ENCODE assay signal across 27 cellular contexts in the genomic region with DNA sequence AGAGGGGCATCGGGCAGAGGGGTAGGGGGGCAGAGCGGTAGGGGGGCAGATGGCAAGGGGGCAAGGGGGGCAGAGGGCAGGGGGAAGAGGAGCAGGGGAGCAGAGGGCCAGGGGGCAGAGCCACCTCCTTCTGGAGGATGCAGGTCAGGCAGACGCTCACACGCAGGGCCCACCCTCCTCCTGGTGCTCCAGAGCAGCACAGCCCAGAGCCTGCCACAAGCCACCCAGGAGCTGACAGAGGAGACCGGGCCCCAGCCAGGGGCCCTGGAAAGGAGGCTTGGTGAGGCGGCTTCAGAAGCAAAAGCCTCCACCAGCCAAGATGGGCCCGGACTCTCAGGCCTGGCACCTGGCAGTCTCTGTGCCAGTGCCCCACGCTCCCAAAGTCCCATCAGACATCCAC.
"Had no signal": no experiment of that assay in that cellular context is flagged by ENCODE, and none has a peak within 500 bp of the region (broad histone marks: within the 10 kb centered on the region; RNA-seq: fewer than 3 reads in every experiment).

No MANE protein-coding gene starts in this region.

- H3K4me1 Mint-ChIP-seq: nephron had no signal

- H3K9me3 Mint-ChIP-seq: naive thymus-derived CD4-positive, alpha-beta T cell; natural killer cell; nephron; stimulated activated effector memory CD8-positive, alpha-beta T cell treated with anti-CD3 and anti-CD28 coated beads, Interleukin-12 subunit alpha, Interleukin-12 subunit beta, amount 100 ng/mL, for 72 hours; stimulated activated naive B cell treated with anti-CD40 and anti-IgM and Interleukin-4, amounts not matched to agents 10 μg/mL and 1 μg/mL and 100 μg/mL, for 72 hours; stimulated activated naive CD8-positive, alpha-beta T cell treated with anti-CD3 and anti-CD28 coated beads, Interleukin-15, Interleukin-2, amounts not matched to agents 100 ng/mL and 50 ng/mL, for 24 hours had no signal

- H3K36me3 ChIP-seq: ovary had no signal

- H3K9me3 ChIP-seq: ovary, psoas muscle, right lobe of liver, sigmoid colon, stomach, thoracic aorta, thyroid gland, tibial nerve, upper lobe of left lung, vagina had no signal

- H3K27ac ChIP-seq: ovary, parathyroid adenoma, psoas muscle, right lobe of liver, sigmoid colon, stomach, thoracic aorta, thyroid gland, tibial nerve, upper lobe of left lung, vagina had no signal

- H3K4me1 ChIP-seq: parathyroid adenoma, right lobe of liver, sigmoid colon, stomach, vagina had no signal

- ATAC-seq: naive thymus-derived CD4-positive, alpha-beta T cell; natural killer cell; psoas muscle; right cardiac atrium; right lobe of liver; stimulated activated effector memory CD8-positive, alpha-beta T cell treated with anti-CD3 and anti-CD28 coated beads, Interleukin-12 subunit alpha, Interleukin-12 subunit beta, amount 100 ng/mL, for 72 hours; stimulated activated naive B cell treated with anti-CD40 and anti-IgM and Interleukin-4, amounts not matched to agents 10 μg/mL and 1 μg/mL and 100 μg/mL, for 72 hours had no signal

- H3K27ac Mint-ChIP-seq: naive thymus-derived CD4-positive, alpha-beta T cell; natural killer cell; nephron; progenitor cell of endocrine pancreas; stimulated activated effector memory CD8-positive, alpha-beta T cell treated with anti-CD3 and anti-CD28 coated beads, Interleukin-12 subunit alpha, Interleukin-12 subunit beta, amount 100 ng/mL, for 72 hours; stimulated activated naive B cell treated with anti-CD40 and anti-IgM and Interleukin-4, amounts not matched to agents 10 μg/mL and 1 μg/mL and 100 μg/mL, for 72 hours; stimulated activated naive CD8-positive, alpha-beta T cell treated with anti-CD3 and anti-CD28 coated beads, Interleukin-15, Interleukin-2, amounts not matched to agents 100 ng/mL and 50 ng/mL, for 24 hours had no signal

- H3K36me3 Mint-ChIP-seq: natural killer cell had no signal

- H3K9ac ChIP-seq: parathyroid adenoma had no signal

- H3K27me3 ChIP-seq: ovary, right lobe of liver, sigmoid colon, stomach, thyroid gland, tibial nerve, upper lobe of left lung, vagina had no signal

- H3K4me3 Mint-ChIP-seq: naive thymus-derived CD4-positive, alpha-beta T cell; natural killer cell; nephron; stimulated activated effector memory CD8-positive, alpha-beta T cell treated with anti-CD3 and anti-CD28 coated beads, Interleukin-12 subunit alpha, Interleukin-12 subunit beta, amount 100 ng/mL, for 72 hours; stimulated activated naive B cell treated with anti-CD40 and anti-IgM and Interleukin-4, amounts not matched to agents 10 μg/mL and 1 μg/mL and 100 μg/mL, for 72 hours; stimulated activated naive CD8-positive, alpha-beta T cell treated with anti-CD3 and anti-CD28 coated beads, Interleukin-15, Interleukin-2, amounts not matched to agents 100 ng/mL and 50 ng/mL, for 24 hours had no signal

- H3K4me3 ChIP-seq: ovary, psoas muscle, right lobe of liver, sigmoid colon, stomach, thoracic aorta, thyroid gland, tibial nerve, upper lobe of left lung, vagina had no signal

- H3K27me3 Mint-ChIP-seq: naive thymus-derived CD4-positive, alpha-beta T cell; progenitor cell of endocrine pancreas; stimulated activated naive B cell treated with anti-CD40 and anti-IgM and Interleukin-4, amounts not matched to agents 10 μg/mL and 1 μg/mL and 100 μg/mL, for 72 hours; stimulated activated naive CD8-positive, alpha-beta T cell treated with anti-CD3 and anti-CD28 coated beads, Interleukin-15, Interleukin-2, amounts not matched to agents 100 ng/mL and 50 ng/mL, for 24 hours had no signal

- DNase-seq: naive thymus-derived CD4-positive, alpha-beta T cell; natural killer cell; occipital lobe; ovary; right lobe of liver; sigmoid colon; small intestine; stimulated activated CD4-positive, alpha-beta T cell treated with anti-CD3 and anti-CD28 coated beads, Interleukin-15, amount 100 ng/mL, for 24 hours; stimulated activated CD4-positive, alpha-beta T cell treated with anti-CD3 and anti-CD28 coated beads, Interleukin-2, amount 100 ng/mL, for 24 hours; stimulated activated CD4-positive, alpha-beta T cell treated with anti-CD3 and anti-CD28 coated beads, Interleukin-2, amount 100 ng/mL, for 48 hours; stimulated activated CD4-positive, alpha-beta T cell treated with anti-CD3 and anti-CD28 coated beads, Interleukin-4, amount 100 ng/mL, for 24 hours; stimulated activated naive B cell treated with anti-CD40 and anti-IgM and Interleukin-4, amounts not matched to agents 10 μg/mL and 1 μg/mL and 100 μg/mL, for 72 hours; stimulated activated naive CD4-positive, alpha-beta T cell treated with Interleukin-2 at 50 U/mL for 16 hours; stomach; thyroid gland; trophoblast cell had no signal

- H2AFZ ChIP-seq: parathyroid adenoma had no signal
